ENCODE assay signal across 26 cellular contexts in the genomic region with DNA sequence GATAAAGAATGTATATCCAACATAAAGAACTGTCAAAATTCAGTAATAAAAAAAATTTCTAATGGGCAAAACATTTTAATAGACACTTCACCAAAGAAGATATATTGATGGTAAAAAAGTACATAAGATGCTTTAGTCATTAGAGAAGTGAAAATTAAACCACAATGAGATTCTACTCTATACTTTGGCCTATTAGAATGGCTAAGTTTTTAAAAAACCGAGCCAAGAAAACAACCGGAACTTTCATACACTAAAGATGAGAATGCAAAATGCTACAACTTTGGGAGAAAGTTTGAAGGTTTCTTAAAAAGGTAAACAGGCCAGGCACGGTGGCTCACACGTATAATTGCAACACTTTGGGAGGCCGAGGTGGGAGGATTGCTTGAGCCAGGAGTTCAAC. TPM values are rescaled to one million over a fixed set of nuclear protein-coding genes. Genes with fewer than 3 reads are reported as not detected.
DNase-seq lines count a peak whose midpoint lies in the region; ATAC-seq and TF ChIP-seq lines count a peak whose summit lies in the region.
"Had no signal": no experiment of that assay in that cellular context is flagged by ENCODE, and none has a peak within 500 bp of the region (broad histone marks: within the 10 kb centered on the region; RNA-seq: fewer than 3 reads in every experiment).

No MANE protein-coding gene starts in this region.

- TF ChIP-seq CTCF in tibial nerve (IDR thresholded peaks at IDR 0.05) = no peak

- in situ Hi-C loops in HAP-1 (cut with MboI; ENCODE audit: low sequenced_read_pairs) = no loop called here

- no peak overlapping the region for H3K4me3 ChIP-seq in tibial nerve
- H3K4me3 ChIP-seq in HAP-1 = no peak overlapping the region
- H3K4me3 ChIP-seq: colonic mucosa, SK-N-MC, spleen had no signal

- peak overlapping the region; percentile 29 for H3K4me3 Mint-ChIP-seq in activated T-cell treated with anti-CD3 and anti-CD28 coated beads, Interleukin-2, amount 50 U/mL, for 4 hours
- no peak overlapping the region for H3K4me3 Mint-ChIP-seq in activated naive CD8-positive, alpha-beta T cell treated with anti-CD3 and anti-CD28 coated beads, Interleukin-2, amount 50 U/mL, for 24 hours
- H3K4me3 Mint-ChIP-seq in natural killer cell treated with Interleukin-12 subunit alpha and Interleukin-12 subunit beta and Interleukin-15 and Interleukin-18, amount 100 ng/mL, for 72 hours = peak overlapping the region; percentile 74
- H3K4me3 Mint-ChIP-seq: activated B cell treated with CpG ODN at 0.5 μM for 24 hours, H9 had no signal

- TF ChIP-seq POLR2A in tibial nerve (IDR thresholded peaks at IDR 0.05) = no peak

- H3K27ac ChIP-seq in tibial nerve = no peak overlapping the region
- H3K27ac ChIP-seq: colonic mucosa, SK-N-MC had no signal

- no peaks in the 10 kb centered on the region for H3K27me3 Mint-ChIP-seq in activated T-cell treated with anti-CD3 and anti-CD28 coated beads, Interleukin-2, amount 50 U/mL, for 4 hours (ENCODE audit: low read depth)
- no peaks in the 10 kb centered on the region for H3K27me3 Mint-ChIP-seq in activated naive CD8-positive, alpha-beta T cell treated with anti-CD3 and anti-CD28 coated beads, Interleukin-2, amount 50 U/mL, for 24 hours
- no peaks in the 10 kb centered on the region for H3K27me3 Mint-ChIP-seq in natural killer cell treated with Interleukin-12 subunit alpha and Interleukin-12 subunit beta and Interleukin-15 and Interleukin-18, amount 100 ng/mL, for 72 hours
- H3K27me3 Mint-ChIP-seq: activated B cell treated with CpG ODN at 0.5 μM for 24 hours had no signal

- WGBS in tibial nerve, 2 donors = 89 to 96% methylated on average over 5 of the region's 5 CpGs

- peaks cover 25% of the 10 kb centered on the region for H3K36me3 Mint-ChIP-seq in activated T-cell treated with anti-CD3 and anti-CD28 coated beads, Interleukin-2, amount 50 U/mL, for 4 hours (ENCODE audit: insufficient read depth)
- H3K36me3 Mint-ChIP-seq in activated naive CD8-positive, alpha-beta T cell treated with anti-CD3 and anti-CD28 coated beads, Interleukin-2, amount 50 U/mL, for 24 hours (ENCODE audit: low read depth) = peaks cover 44% of the 10 kb centered on the region
- peaks cover 26% of the 10 kb centered on the region for H3K36me3 Mint-ChIP-seq in natural killer cell treated with Interleukin-12 subunit alpha and Interleukin-12 subunit beta and Interleukin-15 and Interleukin-18, amount 100 ng/mL, for 72 hours

- H3K9me3 ChIP-seq in tibial nerve (no peaks in the 10 kb centered on the region), HAP-1 (no peaks in the 10 kb centered on the region)
- H3K9me3 ChIP-seq: colonic mucosa had no signal

- peaks cover 0 to 5% (median 0%) of the 10 kb centered on the region in 3 donors for H3K36me3 ChIP-seq in tibial nerve
- H3K36me3 ChIP-seq in HAP-1 (replicated peaks) = no peaks in the 10 kb centered on the region
- H3K36me3 ChIP-seq: colonic mucosa had no signal

- ATAC-seq in activated T-cell treated with anti-CD3 and anti-CD28 coated beads, Interleukin-2, amount 50 U/mL, for 4 hours = peak in 1 of 2 donors; percentile 18
- peak; percentile 48 for ATAC-seq in GM18867 (IDR thresholded peaks at IDR 0.05; ENCODE audit: unreplicated experiment)
- ATAC-seq in activated naive CD8-positive, alpha-beta T cell treated with anti-CD3 and anti-CD28 coated beads, Interleukin-2, amount 50 U/mL, for 24 hours = no peak
- ATAC-seq in natural killer cell treated with Interleukin-12 subunit alpha and Interleukin-12 subunit beta and Interleukin-15 and Interleukin-18, amount 100 ng/mL, for 72 hours = peak in 1 of 2 donors; percentile 58
- ATAC-seq: left lobe of liver had no signal

- DNase-seq in activated T-cell treated with anti-CD3 and anti-CD28 coated beads, Interleukin-2, amount 50 U/mL, for 4 hours = no peak
- DNase-seq in activated T-cell treated with anti-CD3 and anti-CD28 coated beads, Interleukin-2, amount 50 U/mL, for 1 hour = no peak
- DNase-seq in activated naive CD8-positive, alpha-beta T cell treated with anti-CD3 and anti-CD28 coated beads, Interleukin-2, amount 50 U/mL, for 24 hours = no peak
- DNase-seq in natural killer cell treated with Interleukin-12 subunit alpha and Interleukin-12 subunit beta and Interleukin-15 and Interleukin-18, amount 100 ng/mL, for 72 hours (ENCODE audit: low spot score) = no peak
- DNase-seq in tibial nerve (ENCODE audit: low spot score in 2 of 2) (no peak), OCI-M2 (lab: John Stamatoyannopoulos, UW; ENCODE audit: unreplicated experiment) (no peak), HAP-1 (ENCODE audit: low spot score in 2 of 2) (no peak)
- DNase-seq: activated B cell treated with CpG ODN at 0.5 μM for 24 hours; activated CD4-positive, alpha-beta T cell treated with anti-CD3 and anti-CD28 coated beads, Interleukin-2, amount 50 U/mL, for 48 hours; activated naive CD4-positive, alpha-beta T cell treated with Interleukin-2 at 50 U/mL for 16 hours; colonic mucosa; effector CD8-positive, alpha-beta T cell; EL; H9; KBM-7; MM.1S; NCI-H2029 treated with DMSO at 0.1 percent for 48 hours; NCI-H2227 treated with DMSO at 0.1 percent for 48 hours; NCI-H526; OCI-M1; spleen; stimulated activated CD4-positive, alpha-beta T cell treated with anti-CD3 and anti-CD28 coated beads, Interleukin-2, amount 100 ng/mL, for 24 hours; trophoblast cell had no signal

- H3K27me3 ChIP-seq in tibial nerve = no peaks in the 10 kb centered on the region
- H3K27me3 ChIP-seq in HAP-1 (ENCODE audit: low read depth) = no peaks in the 10 kb centered on the region
- H3K27me3 ChIP-seq: colonic mucosa, spleen had no signal

- H3K4me1 Mint-ChIP-seq in activated T-cell treated with anti-CD3 and anti-CD28 coated beads, Interleukin-2, amount 50 U/mL, for 4 hours (ENCODE audit: low read depth) = peaks cover 78% of the 10 kb centered on the region
- peaks cover 80% of the 10 kb centered on the region for H3K4me1 Mint-ChIP-seq in activated naive CD8-positive, alpha-beta T cell treated with anti-CD3 and anti-CD28 coated beads, Interleukin-2, amount 50 U/mL, for 24 hours
- peaks cover 47 to 67% of the 10 kb centered on the region in 2 donors for H3K4me1 Mint-ChIP-seq in natural killer cell treated with Interleukin-12 subunit alpha and Interleukin-12 subunit beta and Interleukin-15 and Interleukin-18, amount 100 ng/mL, for 72 hours (ENCODE audit: low read depth in 2 of 2)

- peaks cover 0 to 55% (median 16%) of the 10 kb centered on the region in 4 donors for H3K4me1 ChIP-seq in tibial nerve
- peaks cover 9% of the 10 kb centered on the region for H3K4me1 ChIP-seq in HAP-1

- no peak for TF ChIP-seq EP300 in tibial nerve (IDR thresholded peaks at IDR 0.05)

- peaks cover 4% of the 10 kb centered on the region for H3K9me3 Mint-ChIP-seq in activated T-cell treated with anti-CD3 and anti-CD28 coated beads, Interleukin-2, amount 50 U/mL, for 4 hours
- H3K9me3 Mint-ChIP-seq in activated naive CD8-positive, alpha-beta T cell treated with anti-CD3 and anti-CD28 coated beads, Interleukin-2, amount 50 U/mL, for 24 hours = peaks cover 16% of the 10 kb centered on the region
- H3K9me3 Mint-ChIP-seq in natural killer cell treated with Interleukin-12 subunit alpha and Interleukin-12 subunit beta and Interleukin-15 and Interleukin-18, amount 100 ng/mL, for 72 hours = peaks cover 6% of the 10 kb centered on the region

- H3K27ac Mint-ChIP-seq in activated naive CD8-positive, alpha-beta T cell treated with anti-CD3 and anti-CD28 coated beads, Interleukin-2, amount 50 U/mL, for 24 hours = peak overlapping the region; percentile 54
- H3K27ac Mint-ChIP-seq in natural killer cell treated with Interleukin-12 subunit alpha and Interleukin-12 subunit beta and Interleukin-15 and Interleukin-18, amount 100 ng/mL, for 72 hours = peak overlapping the region; percentile 83 to 92
- H3K27ac Mint-ChIP-seq: activated B cell treated with CpG ODN at 0.5 μM for 24 hours, H9 had no signal

RNA-seq across cellular contexts. Expression of gene CNOT6L, which starts 20.8 kb away (rescaled TPM):
- 10 to 100 TPM; 52.2 to 59.1 (median 56.5) TPM for total RNA-seq in activated T-cell treated with anti-CD3 and anti-CD28 coated beads, Interleukin-2, amount 50 U/mL, for 4 hours
- 100 to 1,000 TPM in 1 of 2 donors, 10 to 100 TPM in 1; 90.2 to 130 TPM for total RNA-seq in natural killer cell treated with Interleukin-12 subunit alpha and Interleukin-12 subunit beta and Interleukin-15 and Interleukin-18, amount 100 ng/mL, for 72 hours
- 10 to 100 TPM; 15.3 to 32.1 (median 23.4) TPM for total RNA-seq in tibial nerve
